ENCODE assay signal across 14 cellular contexts in genomic region chr3:129663045-129663446, GRCh38. TPM values are rescaled to one million over a fixed set of nuclear protein-coding genes. Genes with fewer than 3 reads are reported as not detected.
DNase-seq lines count a peak whose midpoint lies in the region; ATAC-seq and TF ChIP-seq lines count a peak whose summit lies in the region.
"Had no signal": no experiment of that assay in that cellular context is flagged by ENCODE, and none has a peak within 500 bp of the region (broad histone marks: within the 10 kb centered on the region; RNA-seq: fewer than 3 reads in every experiment).

No MANE protein-coding gene starts in this region.

- H3K27ac Mint-ChIP-seq in GM23338 = no peak overlapping the region

- no peaks in the 10 kb centered on the region for H3K9me3 ChIP-seq in gastrocnemius medialis

- H3K79me2 ChIP-seq in GM23338 (replicated peaks; ENCODE audit: insufficient read depth) = 0 out of 2 replicates have a peak, but pooled peaks cover 2% of the 10 kb centered on the region

- H3K27ac ChIP-seq in GM23338 (ENCODE audit: low read depth) (no peak overlapping the region), gastrocnemius medialis (peak overlapping the region; percentile 87 to 97 (median 92))
- H3K27ac ChIP-seq: coronary artery had no signal

- no peak overlapping the region for H3K4me2 ChIP-seq in GM23338

- H3K36me3 Mint-ChIP-seq in GM23338 (ENCODE audit: low read depth) = no peaks in the 10 kb centered on the region

- ATAC-seq in GM23338 (peak; percentile 77), gastrocnemius medialis (peak; percentile 4 to 34), GM21360 (IDR thresholded peaks at IDR 0.05; ENCODE audit: unreplicated experiment) (no peak), GM21447 (IDR thresholded peaks at IDR 0.05; ENCODE audit: unreplicated experiment) (no peak), HG03159 (IDR thresholded peaks at IDR 0.05; ENCODE audit: unreplicated experiment) (no peak)

- in situ Hi-C loops in gastrocnemius medialis (cut with MboI; ENCODE audit: low sequenced_read_pairs in 4 of 4) = loop anchor here in 1 of 4 donors (10.0 kb wide), 1 partner anchor 62 kb away; no protein-coding TSS in a partner anchor

- H3K4me1 ChIP-seq in GM23338 (ENCODE audit: insufficient read depth) (no peaks in the 10 kb centered on the region), gastrocnemius medialis (peaks cover 65 to 73% of the 10 kb centered on the region in 2 donors)

- H3F3A ChIP-seq in GM23338 (replicated peaks; ENCODE audit: low read depth) = no peaks in the 10 kb centered on the region

- H3K4me1 Mint-ChIP-seq in GM23338 = peaks cover 28% of the 10 kb centered on the region

- no peaks in the 10 kb centered on the region for H3K9me2 ChIP-seq in GM23338 (ENCODE audit: insufficient read depth)

- no peaks in the 10 kb centered on the region for H3K27me3 Mint-ChIP-seq in GM23338 (ENCODE audit: insufficient read depth, low read depth, poor library complexity)

- no peaks in the 10 kb centered on the region for H4K20me1 ChIP-seq in GM23338 (replicated peaks; ENCODE audit: insufficient read depth)

- intact Hi-C loops in gastrocnemius medialis (cut with DNase I; ENCODE audit: low total_unique reads) = loop anchor here (2.0 kb wide), 1 partner anchor 62 kb away; no protein-coding TSS in a partner anchor

- no peaks in the 10 kb centered on the region for H3K27me3 ChIP-seq in GM23338 (ENCODE audit: insufficient read depth)
- H3K27me3 ChIP-seq in gastrocnemius medialis = no peaks in the 10 kb centered on the region

- H3K36me3 ChIP-seq in GM23338 (ENCODE audit: insufficient read depth) (no peaks in the 10 kb centered on the region), gastrocnemius medialis (no peaks in the 10 kb centered on the region)

- H3K9me3 Mint-ChIP-seq in GM23338 = no peaks in the 10 kb centered on the region

- TF ChIP-seq CTCF in GM23338 (conservative IDR thresholded peaks at IDR 0.05; ENCODE audit: low read depth in 2 of 2) (no peak), gastrocnemius medialis (IDR thresholded peaks at IDR 0.05 in 4 of 5, conservative IDR thresholded peaks at IDR 0.05 in 1 of 5) (no peak)

- no peak overlapping the region for H3K4me3 ChIP-seq in GM23338
- H3K4me3 ChIP-seq in gastrocnemius medialis = peak overlapping the region in 2 of 4 donors; percentile 2 to 28
- H3K4me3 ChIP-seq: coronary artery had no signal

- peak; percentile 69 for DNase-seq in GM23338 (ENCODE audit: low spot score)
- DNase-seq in RKO (ENCODE audit: low spot score) = peak; percentile 4
- peak; percentile 32 for DNase-seq in iPS-NIHi11 (ENCODE audit: low spot score)
- peak in 1 of 2 donors; percentile 34 for DNase-seq in gastrocnemius medialis
- DNase-seq in NCI-H187 treated with DMSO at 0.1 percent for 48 hours (lab: John Stamatoyannopoulos, UW) = no peak
- DNase-seq: activated naive CD4-positive, alpha-beta T cell; DMS 273 treated with DMSO at 0.1 percent for 48 hours; hippocampal formation; Kasumi-1; NCI-H510A had no signal

- no peak for TF ChIP-seq POLR2A in gastrocnemius medialis (IDR thresholded peaks at IDR 0.05)

- no peak overlapping the region for H2AFZ ChIP-seq in GM23338

- no peak overlapping the region for H3K4me3 Mint-ChIP-seq in GM23338

TF ChIP-seq in GM23338, 12 proteins besides CTCF, POLR2A, EP300 and RAD21:
- TF ChIP-seq ZNF462 (CRISPR knock-in tag; IDR thresholded peaks at IDR 0.05) (peak; percentile 35; the same call in 1 of the 2 replicates), ETS1 (IDR thresholded peaks at IDR 0.05) (no peak)

RNA-seq across cellular contexts. Expression of gene PLXND1, which starts 56.6 kb away (rescaled TPM):
- total RNA-seq in GM23338 (2014; rRNA removed; shearing (Covaris generic)) = 30.7 and 60.4 TPM in 2 replicates
- polyA plus RNA-seq in GM23338 (2016; fragmentation: Nextera tagmentation; extraction: Ambion mirVana) = 13.3 and 14.7 TPM in 2 replicates
- total RNA-seq in gastrocnemius medialis = 10 to 100 TPM; 15.7 to 70.9 (median 19.9) TPM

Comparison
In these comparisons a context has a peak if more than half of its experiments do, and no peak if none do; other contexts are left out.
1. ATAC-seq: peak in GM23338 (single experiment) and gastrocnemius medialis (2 of 2); none in GM21360 (single experiment), GM21447 (single experiment) and HG03159 (single experiment).